8 cellular contexts compared by ENCODE assay signal in genomic region chr7:5423272-5423843, GRCh38. TPM values are rescaled to one million over a fixed set of nuclear protein-coding genes. Genes with fewer than 3 reads are reported as not detected.
DNase-seq lines count a peak whose midpoint lies in the region; ATAC-seq and TF ChIP-seq lines count a peak whose summit lies in the region.

TSS of gene TNRC18 (minus strand) at chr7:5423834. CDS start at chr7:5421246, 2,588 bp downstream.

- H3K36me3 ChIP-seq in WERI-Rb-1, result peaks cover 2% of the 10 kb centered on the region; the same call in 1 of the 2 replicates

- peaks cover 46% of the 10 kb centered on the region for H3K27me3 ChIP-seq in WERI-Rb-1 (ENCODE audit: insufficient read depth, low read depth, severe bottlenecking)

- peak within 1 kb of the TSS; percentile 100 for H3K27ac Mint-ChIP-seq in nephron

- H3K4me3 Mint-ChIP-seq in nephron, result peak within 1 kb of the TSS; percentile 91 to 96 (median 96)

- ATAC-seq in esophagus mucosa, result no peak
- ATAC-seq in GM21447 (IDR thresholded peaks at IDR 0.05; ENCODE audit: unreplicated experiment), result no peak
- no peak for ATAC-seq in GM21360 (IDR thresholded peaks at IDR 0.05; ENCODE audit: unreplicated experiment)
- no peak for ATAC-seq in GM19328 (IDR thresholded peaks at IDR 0.05; ENCODE audit: unreplicated experiment)

- H3K9me3 ChIP-seq in WERI-Rb-1 (ENCODE audit: severe bottlenecking), result no peaks in the 10 kb centered on the region

- peak within 1 kb of the TSS; percentile 86 for H3K4me3 ChIP-seq in WERI-Rb-1 (ENCODE audit: low read depth, low read length)

- H3K4me1 Mint-ChIP-seq in nephron, result peaks cover 8% of the 10 kb centered on the region

- H3K36me3 Mint-ChIP-seq in nephron (ENCODE audit: low read depth), result peaks cover 13% of the 10 kb centered on the region

- peak; percentile 35 for DNase-seq in activated CD4-positive, alpha-beta T cell treated with anti-CD3 and anti-CD28 coated beads for 48 hours
- no peak for DNase-seq in activated CD4-positive, alpha-beta T cell treated with anti-CD3 and anti-CD28 coated beads, Interleukin-2, amount 50 U/mL, for 4 hours
- no peak for DNase-seq in WERI-Rb-1

- TF ChIP-seq CTCF in WERI-Rb-1 (IDR thresholded peaks at IDR 0.05; ENCODE audit: low read depth, low read length) (no peak), nephron (IDR thresholded peaks at IDR 0.05; ENCODE audit: unreplicated experiment in 3 of 3) (no peak)

- H3K9me3 Mint-ChIP-seq in nephron, result no peaks in the 10 kb centered on the region

- H3K27ac ChIP-seq in WERI-Rb-1, result peak within 1 kb of the TSS; percentile 97

- H3K27me3 Mint-ChIP-seq in nephron (ENCODE audit: low read depth), result no peaks in the 10 kb centered on the region

RNA-seq across cellular contexts. Expression of gene TNRC18, which starts in this region (rescaled TPM):
- total RNA-seq in esophagus mucosa, result 26.2 TPM
